Comparison of ENCODE assay signal across 14 cellular contexts in genomic region chr15:39235084-39235795, GRCh38.
DNase-seq lines count a peak whose midpoint lies in the region; ATAC-seq, FAIRE-seq and TF ChIP-seq lines count a peak whose summit lies in the region.
"Had no signal": no experiment of that assay in that cellular context is flagged by ENCODE, and none has a peak within 500 bp of the region (broad histone marks: within the 10 kb centered on the region; RNA-seq: fewer than 3 reads in every experiment).

No MANE protein-coding gene starts in this region.

- H3K4me2 ChIP-seq in PC-3 (ENCODE audit: low read length) = peak overlapping the region; percentile 66
- no peak overlapping the region for H3K4me2 ChIP-seq in trophoblast cell (ENCODE audit: low read length)

- H2AFZ ChIP-seq in PC-3 (ENCODE audit: low read length) (no peak overlapping the region), trophoblast cell (ENCODE audit: insufficient read depth, low read length, poor library complexity) (no peak overlapping the region)
- H2AFZ ChIP-seq: parathyroid adenoma had no signal

- H4K12ac ChIP-seq in trophoblast cell (ENCODE audit: low read depth, low read length) = no peak overlapping the region

- H3K4me1 Mint-ChIP-seq in chondrocyte (ENCODE audit: low read depth) = peaks cover 61% of the 10 kb centered on the region

- peak; percentile 83 for FAIRE-seq in H54 (lab: Jason Lieb, UNC)

- H3K27me3 ChIP-seq in PC-3 (ENCODE audit: low read length) (no peaks in the 10 kb centered on the region), trophoblast cell (ENCODE audit: insufficient read depth, low read length) (no peaks in the 10 kb centered on the region)

- no peak overlapping the region for H3K18ac ChIP-seq in trophoblast cell (ENCODE audit: low read length)

- H4K8ac ChIP-seq in trophoblast cell (ENCODE audit: low read depth, low read length) = no peak overlapping the region

- H3K9me3 Mint-ChIP-seq in chondrocyte (ENCODE audit: low read depth) = peaks cover 5% of the 10 kb centered on the region
- H3K9me3 Mint-ChIP-seq: activated naive CD4-positive, alpha-beta T cell treated with anti-CD3 and anti-CD28 coated beads, Interleukin-2, amount 50 U/mL, for 72 hours had no signal

- H4K91ac ChIP-seq in trophoblast cell (ENCODE audit: low read depth, low read length) = peak overlapping the region; percentile 39

- H2BK5ac ChIP-seq in trophoblast cell (ENCODE audit: low read depth, low read length, poor library complexity) = peak overlapping the region; percentile 61

- no peaks in the 10 kb centered on the region for H4K20me1 ChIP-seq in PC-3 (ENCODE audit: low read length)

- no peak overlapping the region for H2BK12ac ChIP-seq in trophoblast cell (ENCODE audit: low read length)

- H3K36me3 ChIP-seq in PC-3 (ENCODE audit: low read depth, low read length) = no peaks in the 10 kb centered on the region; the same call in 1 of the 2 replicates
- H3K36me3 ChIP-seq in trophoblast cell (ENCODE audit: control insufficient read depth in 1 of 2, insufficient read depth in 2 of 2, low read length in 2 of 2) = no peaks in the 10 kb centered on the region

- no peak overlapping the region for H3K23ac ChIP-seq in trophoblast cell (ENCODE audit: low read length)

- TF ChIP-seq POLR2A in H54 (IDR thresholded peaks at IDR 0.05; ENCODE audit: low read depth, low read length) = no peak

- H3K79me2 ChIP-seq in PC-3 (ENCODE audit: low read length) (no peaks in the 10 kb centered on the region), trophoblast cell (ENCODE audit: control insufficient read depth, insufficient read depth, low read length, poor library complexity) (no peaks in the 10 kb centered on the region)
- H3K79me2 ChIP-seq: parathyroid adenoma had no signal

- POLR2A ChIA-PET in PC-3 (lab: Charles Lee; ENCODE audit: unreplicated experiment) = no interaction called here

- no CpG with 5 or more reads among the region's 5 CpGs for WGBS in trophoblast cell (ENCODE audit: extremely low coverage, insufficient coverage, insufficient read length)

- H3K4me3 ChIP-seq in PC-3 (ENCODE audit: low read length) = peak overlapping the region; percentile 11; the same call in 1 of the 2 replicates
- no peak overlapping the region for H3K4me3 ChIP-seq in trophoblast cell (ENCODE audit: low read depth, low read length)

- H2BK120ac ChIP-seq in trophoblast cell (ENCODE audit: insufficient read depth, low read length, poor library complexity) = no peak overlapping the region

- no peak overlapping the region for H3K4me3 Mint-ChIP-seq in chondrocyte (ENCODE audit: unreplicated experiment)

- peaks cover 7% of the 10 kb centered on the region for H3K79me1 ChIP-seq in trophoblast cell (ENCODE audit: low read length)

- no peaks in the 10 kb centered on the region for H3F3A ChIP-seq in PC-3 (ENCODE audit: low read length, unreplicated experiment)

- H3K27ac ChIP-seq in PC-3 (ENCODE audit: low read length) = peak overlapping the region; percentile 92
- H3K27ac ChIP-seq in trophoblast cell (ENCODE audit: low read depth, low read length) = peak overlapping the region; percentile 68
- H3K27ac ChIP-seq: parathyroid adenoma, VCaP had no signal

- no peak overlapping the region for H3K14ac ChIP-seq in trophoblast cell (ENCODE audit: low read length)

- intact Hi-C loops in PC-3 (cut with micrococcal nuclease) = no loop called here

- peak; percentile 72 for ATAC-seq in PC-3

- H3K4me1 ChIP-seq in PC-3 (ENCODE audit: insufficient read depth, low read length) (peaks cover 57% of the 10 kb centered on the region), trophoblast cell (ENCODE audit: control insufficient read depth in 1 of 2, insufficient read depth in 2 of 2, low read length in 2 of 2) (peaks cover 10 to 14% of the 10 kb centered on the region in 2 experiments)
- H3K4me1 ChIP-seq: parathyroid adenoma had no signal

- no peak overlapping the region for H2AK5ac ChIP-seq in trophoblast cell (ENCODE audit: low read length)

- no peaks in the 10 kb centered on the region for H3K9me3 ChIP-seq in PC-3 (ENCODE audit: low read length)
- H3K9me3 ChIP-seq in trophoblast cell (ENCODE audit: insufficient read depth, low read depth, low read length) = no peaks in the 10 kb centered on the region

- H3K4ac ChIP-seq in trophoblast cell (ENCODE audit: low read depth, low read length) = no peak overlapping the region

- H3K9ac ChIP-seq in PC-3 (ENCODE audit: low read length) = peak overlapping the region; percentile 57
- no peak overlapping the region for H3K9ac ChIP-seq in trophoblast cell (ENCODE audit: low read length)
- H3K9ac ChIP-seq: parathyroid adenoma had no signal

- H3K9me2 ChIP-seq in PC-3 (replicated peaks; ENCODE audit: low read length) = no peaks in the 10 kb centered on the region

- no peak for TF ChIP-seq CTCF in PC-3 (conservative IDR thresholded peaks at IDR 0.05; ENCODE audit: low read depth, low read length)
- TF ChIP-seq CTCF in chondrocyte (IDR thresholded peaks at IDR 0.05) = no peak

- H3K36me3 Mint-ChIP-seq in chondrocyte (ENCODE audit: low read depth) = no peaks in the 10 kb centered on the region
- H3K36me3 Mint-ChIP-seq: activated naive CD4-positive, alpha-beta T cell treated with anti-CD3 and anti-CD28 coated beads, Interleukin-2, amount 50 U/mL, for 72 hours had no signal

- H3K27ac Mint-ChIP-seq in chondrocyte (ENCODE audit: unreplicated experiment) = peak overlapping the region; percentile 27
- H3K27ac Mint-ChIP-seq: activated naive CD4-positive, alpha-beta T cell treated with anti-CD3 and anti-CD28 coated beads, Interleukin-2, amount 50 U/mL, for 72 hours had no signal

- CTCF ChIA-PET in PC-3 (lab: Charles Lee) = interaction anchor here (0.6 kb wide), 1 partner anchor 49 kb away, joined by 3 read pairs; no protein-coding TSS in a partner anchor

- no peaks in the 10 kb centered on the region for H3K27me3 Mint-ChIP-seq in chondrocyte (ENCODE audit: low read depth)

- BruUV-seq in PC-3 (replicated peaks; lab: Mats Ljungman, UMichigan) = no TSS peak

- DNase-seq in H54 (ENCODE audit: insufficient read length, low spot score) = no peak
- peak; percentile 82 for DNase-seq in PC-3
- no peak for DNase-seq in chondrocyte (ENCODE audit: low spot score)
- peak in 1 of 2 donors; percentile 26 for DNase-seq in trophoblast cell
- no peak for DNase-seq in SHP77 treated with DMSO at 0.1 percent for 48 hours (lab: John Stamatoyannopoulos, UW)
- no peak for DNase-seq in epidermal melanocyte (ENCODE audit: insufficient read length, low spot score)
- DNase-seq in SK-N-DZ (ENCODE audit: low spot score) = no peak
- no peak for DNase-seq in globus pallidus (ENCODE audit: low spot score)
- DNase-seq: NCI-H1694 treated with DMSO at 0.1 percent for 48 hours; NCI-H526 treated with DMSO at 0.1 percent for 48 hours; stimulated activated CD4-positive, alpha-beta T cell treated with anti-CD3 and anti-CD28 coated beads, Interleukin-15, amount 100 ng/mL, for 24 hours had no signal
